29 cellular contexts compared by ENCODE assay signal in the genomic region with DNA sequence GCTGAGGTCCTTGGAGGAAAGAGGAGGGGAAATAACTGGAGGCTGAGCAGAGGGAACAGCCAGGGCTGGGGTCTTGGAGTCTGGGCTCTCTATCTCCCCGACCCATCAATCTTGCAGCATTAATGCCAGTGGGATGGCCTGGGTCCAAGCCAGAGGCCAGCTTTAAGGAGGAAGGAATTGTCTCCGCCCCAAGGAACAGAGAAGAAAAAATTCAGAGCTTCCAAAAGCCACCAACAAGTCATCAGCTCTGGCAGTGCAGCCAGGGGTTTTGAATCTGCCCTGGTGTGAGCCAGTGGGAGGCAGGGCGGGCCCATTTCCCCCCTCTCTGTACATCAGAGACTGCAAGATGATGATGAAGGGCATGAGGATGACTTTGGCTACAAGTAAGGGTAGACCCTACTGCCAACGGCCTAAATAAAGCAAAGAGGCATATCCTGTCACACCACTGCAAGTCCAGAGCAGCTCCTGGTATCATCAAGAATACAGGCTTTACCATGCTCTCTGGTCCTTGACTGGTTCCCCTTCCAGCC. TPM values are rescaled to one million over a fixed set of nuclear protein-coding genes. Genes with fewer than 3 reads are reported as not detected.
DNase-seq lines count a peak whose midpoint lies in the region; ATAC-seq and TF ChIP-seq lines count a peak whose summit lies in the region.
"Had no signal": no experiment of that assay in that cellular context is flagged by ENCODE, and none has a peak within 500 bp of the region (broad histone marks: within the 10 kb centered on the region; RNA-seq: fewer than 3 reads in every experiment).

No MANE protein-coding gene starts in this region.

- H3K27me3 Mint-ChIP-seq in dendritic cell treated with granulocyte-macrophage colony-stimulating factor and Interleukin-4, amounts not matched to agents 40 ng/mL and 50 ng/mL, for 4 days: peaks cover 32% of the 10 kb centered on the region
- H3K27me3 Mint-ChIP-seq in naive B cell: peaks cover 0 to 6% (median 0%) of the 10 kb centered on the region in 3 donors
- H3K27me3 Mint-ChIP-seq in stimulated activated naive CD8-positive, alpha-beta T cell treated with anti-CD3 and anti-CD28 coated beads, Interleukin-15, amount 100 ng/mL, for 72 hours: peaks cover 29% of the 10 kb centered on the region

- H3K27ac Mint-ChIP-seq in dendritic cell treated with granulocyte-macrophage colony-stimulating factor and Interleukin-4, amounts not matched to agents 40 ng/mL and 50 ng/mL, for 4 days: peak overlapping the region; percentile 73
- H3K27ac Mint-ChIP-seq in naive B cell: peak overlapping the region; percentile 96 to 100 (median 99)
- peak overlapping the region in 1 of 2 donors; percentile 13 for H3K27ac Mint-ChIP-seq in stimulated activated naive CD8-positive, alpha-beta T cell treated with anti-CD3 and anti-CD28 coated beads, Interleukin-15, amount 100 ng/mL, for 72 hours
- H3K27ac Mint-ChIP-seq: activated naive CD8-positive, alpha-beta T cell treated with anti-CD3 and anti-CD28 coated beads, Interleukin-2, amount 10 ng/mL, durations not matched to agents 7 days and 5 days; CD8-positive, alpha-beta memory T cell; natural killer cell treated with Interleukin-12 subunit alpha and Interleukin-12 subunit beta and Interleukin-15 and Interleukin-18, amount 100 ng/mL, for 72 hours had no signal

- 69 to 84% (median 80%) methylated on average over 4 of the region's 4 CpGs for WGBS in heart left ventricle, 4 donors
- WGBS in upper lobe of left lung, 2 donors: 62 to 67% methylated on average over 4 of the region's 4 CpGs

- TF ChIP-seq POLR2A in heart left ventricle (IDR thresholded peaks at IDR 0.05) (no peak), upper lobe of left lung (IDR thresholded peaks at IDR 0.05) (no peak)

- no peak for TF ChIP-seq EP300 in upper lobe of left lung (IDR thresholded peaks at IDR 0.05)

- intact Hi-C loops in heart left ventricle (cut with DNase I): loop anchor here in 1 of 10 donors (2.0 kb wide), 1 partner anchor 35 kb away; a partner anchor contains a TSS
- intact Hi-C loops in left cardiac atrium (cut with DNase I): no loop called here
- intact Hi-C loops in dendritic cell treated with granulocyte-macrophage colony-stimulating factor and Interleukin-4, amounts not matched to agents 40 ng/mL and 50 ng/mL, for 4 days (cut with micrococcal nuclease): no loop called here

- H3K4me1 ChIP-seq in heart left ventricle (peaks cover 3 to 57% (median 28%) of the 10 kb centered on the region in 12 donors), upper lobe of left lung (peaks cover 18 to 31% (median 26%) of the 10 kb centered on the region in 4 donors)
- H3K4me1 ChIP-seq: thyroid gland had no signal

- H3K36me3 ChIP-seq in heart left ventricle (no peaks in the 10 kb centered on the region), upper lobe of left lung (no peaks in the 10 kb centered on the region)
- H3K36me3 ChIP-seq: ascending aorta, MG63, stomach, thyroid gland had no signal

- no peaks in the 10 kb centered on the region for H3K27me3 ChIP-seq in heart left ventricle
- no peaks in the 10 kb centered on the region for H3K27me3 ChIP-seq in upper lobe of left lung
- H3K27me3 ChIP-seq: ascending aorta, MG63, stomach, thyroid gland had no signal

- DNase-seq in heart left ventricle (no peak), left cardiac atrium (no peak), naive B cell (no peak), upper lobe of left lung (no peak), T1000 (lab: John Stamatoyannopoulos, UW) (no peak)
- DNase-seq in stimulated activated naive CD8-positive, alpha-beta T cell treated with anti-CD3 and anti-CD28 coated beads, Interleukin-15, amount 100 ng/mL, for 72 hours: no peak
- DNase-seq: activated CD4-positive, CD25-positive, alpha-beta regulatory T cell treated with anti-CD3 and anti-CD28 coated beads, Interleukin-2, amount 50 U/mL, for 72 hours; activated effector memory CD4-positive, alpha-beta T cell treated with anti-CD3 and anti-CD28 coated beads, Interleukin-2, amount 50 U/mL, for 16 hours; activated naive CD8-positive, alpha-beta T cell treated with anti-CD3 and anti-CD28 coated beads, Interleukin-2, amount 10 ng/mL, durations not matched to agents 7 days and 5 days; activated T-cell treated with anti-CD3 and anti-CD28 coated beads, Interleukin-2, amount 50 U/mL, for 1 hour; CD8-positive, alpha-beta memory T cell; effector CD8-positive, alpha-beta T cell; H7; KG1; MG63; NCI-H1105 treated with DMSO at 0.1 percent for 48 hours; NCI-H1930; NCI-H524 treated with DMSO at 0.1 percent for 48 hours; NK-92 treated with Interleukin-12 subunit alpha and Interleukin-12 subunit beta, amount 100 ng/mL, for 24 hours; PC-3; small intestine; stomach; thyroid gland had no signal

- TF ChIP-seq CTCF in heart left ventricle (IDR thresholded peaks at IDR 0.05) (no peak), upper lobe of left lung (IDR thresholded peaks at IDR 0.05) (no peak)

- no peaks in the 10 kb centered on the region for H3K9me3 Mint-ChIP-seq in dendritic cell treated with granulocyte-macrophage colony-stimulating factor and Interleukin-4, amounts not matched to agents 40 ng/mL and 50 ng/mL, for 4 days
- H3K9me3 Mint-ChIP-seq in naive B cell: no peaks in the 10 kb centered on the region
- H3K9me3 Mint-ChIP-seq in stimulated activated naive CD8-positive, alpha-beta T cell treated with anti-CD3 and anti-CD28 coated beads, Interleukin-15, amount 100 ng/mL, for 72 hours: no peaks in the 10 kb centered on the region
- H3K9me3 Mint-ChIP-seq: natural killer cell treated with Interleukin-12 subunit alpha and Interleukin-12 subunit beta and Interleukin-15 and Interleukin-18, amount 100 ng/mL, for 72 hours had no signal

- H3K4me3 Mint-ChIP-seq in dendritic cell treated with granulocyte-macrophage colony-stimulating factor and Interleukin-4, amounts not matched to agents 40 ng/mL and 50 ng/mL, for 4 days: no peak overlapping the region
- H3K4me3 Mint-ChIP-seq in naive B cell: peak overlapping the region in 5 of 8 donors; percentile 2 to 92 (median 69)
- no peak overlapping the region for H3K4me3 Mint-ChIP-seq in stimulated activated naive CD8-positive, alpha-beta T cell treated with anti-CD3 and anti-CD28 coated beads, Interleukin-15, amount 100 ng/mL, for 72 hours
- H3K4me3 Mint-ChIP-seq: activated naive CD8-positive, alpha-beta T cell treated with anti-CD3 and anti-CD28 coated beads, Interleukin-2, amount 10 ng/mL, durations not matched to agents 7 days and 5 days; CD8-positive, alpha-beta memory T cell; natural killer cell treated with Interleukin-12 subunit alpha and Interleukin-12 subunit beta and Interleukin-15 and Interleukin-18, amount 100 ng/mL, for 72 hours had no signal

- H3K4me1 Mint-ChIP-seq in dendritic cell treated with granulocyte-macrophage colony-stimulating factor and Interleukin-4, amounts not matched to agents 40 ng/mL and 50 ng/mL, for 4 days (ENCODE audit: low read depth): peaks cover 58% of the 10 kb centered on the region
- peaks cover 55 to 60% (median 55%) of the 10 kb centered on the region in 3 donors for H3K4me1 Mint-ChIP-seq in naive B cell
- peaks cover 40% of the 10 kb centered on the region for H3K4me1 Mint-ChIP-seq in stimulated activated naive CD8-positive, alpha-beta T cell treated with anti-CD3 and anti-CD28 coated beads, Interleukin-15, amount 100 ng/mL, for 72 hours

- H3K9me3 ChIP-seq in heart left ventricle (no peaks in the 10 kb centered on the region), upper lobe of left lung (no peaks in the 10 kb centered on the region)
- H3K9me3 ChIP-seq: ascending aorta, MG63, stomach, thyroid gland had no signal

- no peak overlapping the region for H3K4me3 ChIP-seq in heart left ventricle
- H3K4me3 ChIP-seq in upper lobe of left lung: no peak overlapping the region
- H3K4me3 ChIP-seq: ascending aorta, GM12878, MG63, stomach, thyroid gland had no signal

- ATAC-seq in heart left ventricle: no peak
- no peak for ATAC-seq in left cardiac atrium
- ATAC-seq in naive B cell (ENCODE audit: low read depth in 2 of 2): no peak
- ATAC-seq in upper lobe of left lung (ENCODE audit: low FRiP score in 2 of 2): no peak
- no peak for ATAC-seq in GM19324 (IDR thresholded peaks at IDR 0.05; ENCODE audit: low FRiP score, unreplicated experiment)
- no peak for ATAC-seq in stimulated activated naive CD8-positive, alpha-beta T cell treated with anti-CD3 and anti-CD28 coated beads, Interleukin-15, amount 100 ng/mL, for 72 hours
- ATAC-seq: GM12878; natural killer cell treated with Interleukin-12 subunit alpha and Interleukin-12 subunit beta and Interleukin-15 and Interleukin-18, amount 100 ng/mL, for 72 hours; PC-3 had no signal

- peak overlapping the region in 10 of 12 donors; percentile 18 to 76 (median 49) for H3K27ac ChIP-seq in heart left ventricle
- peak overlapping the region; percentile 34 to 85 (median 75) for H3K27ac ChIP-seq in upper lobe of left lung
- H3K27ac ChIP-seq: epithelial cell of prostate, stomach, thyroid gland had no signal

- no peaks in the 10 kb centered on the region for H3K36me3 Mint-ChIP-seq in dendritic cell treated with granulocyte-macrophage colony-stimulating factor and Interleukin-4, amounts not matched to agents 40 ng/mL and 50 ng/mL, for 4 days (ENCODE audit: low read depth)
- no peaks in the 10 kb centered on the region for H3K36me3 Mint-ChIP-seq in naive B cell
- H3K36me3 Mint-ChIP-seq: activated naive CD8-positive, alpha-beta T cell treated with anti-CD3 and anti-CD28 coated beads, Interleukin-2, amount 10 ng/mL, durations not matched to agents 7 days and 5 days; CD8-positive, alpha-beta memory T cell; natural killer cell treated with Interleukin-12 subunit alpha and Interleukin-12 subunit beta and Interleukin-15 and Interleukin-18, amount 100 ng/mL, for 72 hours had no signal

RNA-seq across cellular contexts. Expression of a gene that starts 34.5 kb away (rescaled TPM):
- 10 to 100 TPM; 20.1 to 67.1 (median 26.9) TPM for total RNA-seq in heart left ventricle
- polyA plus RNA-seq in heart left ventricle: 10 to 100 TPM; 46.4 to 79.0 TPM
- 10 to 100 TPM; 43.8 to 88.2 TPM for total RNA-seq in left cardiac atrium
- polyA plus RNA-seq in naive B cell (ENCODE audit: low read depth in 6 of 6): 1 to 10 TPM in 1 of 6 donors, under 1 TPM in 1, not detected in 4; 0.13 to 1.9 TPM
- 100 to 1,000 TPM in 1 of 6 donors, 10 to 100 TPM in 5; 41.3 to 118 (median 60.3) TPM for total RNA-seq in upper lobe of left lung
- total RNA-seq: PC-3 had no signal

Comparison
In these comparisons a context has a peak if more than half of its experiments do, and no peak if none do; other contexts are left out.
1. H3K4me3 Mint-ChIP-seq: peak in naive B cell (5 of 8); none in dendritic cell treated with granulocyte-macrophage colony-stimulating factor and Interleukin-4, amounts not matched to agents 40 ng/mL and 50 ng/mL, for 4 days (single experiment) and stimulated activated naive CD8-positive, alpha-beta T cell treated with anti-CD3 and anti-CD28 coated beads, Interleukin-15, amount 100 ng/mL, for 72 hours (0 of 2).